In the genomic region with DNA sequence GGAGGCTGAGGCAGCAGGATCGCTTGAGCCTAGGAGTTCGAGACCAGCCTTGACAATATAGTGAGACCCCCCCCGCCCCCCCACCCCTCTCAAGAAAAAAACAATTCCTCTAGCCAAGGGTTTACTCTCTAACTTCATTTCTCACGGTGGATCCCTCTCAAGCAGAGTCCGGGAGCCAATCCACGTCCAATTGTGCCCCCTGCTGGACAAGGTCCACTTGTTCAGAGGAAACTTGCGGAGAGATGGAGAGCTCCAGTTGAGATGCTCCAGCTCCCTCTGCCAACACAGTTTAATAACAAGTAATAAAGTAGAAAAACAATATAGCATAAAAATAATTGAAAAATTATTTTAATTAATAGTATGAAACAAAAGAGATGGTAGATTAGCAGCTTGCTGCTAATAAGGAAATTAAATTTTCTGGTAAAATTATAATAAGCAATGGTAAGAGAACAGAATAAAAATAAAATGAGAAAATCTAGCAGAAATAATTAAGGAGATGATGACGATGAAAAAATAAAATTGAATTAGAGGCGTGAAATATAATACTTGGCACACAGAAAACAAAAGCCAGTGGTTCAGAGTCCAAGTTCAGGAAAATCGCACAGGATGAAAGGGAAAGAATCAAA, we compare ENCODE assay signal across 8 cellular contexts. TPM values are rescaled to one million over a fixed set of nuclear protein-coding genes. Genes with fewer than 3 reads are reported as not detected.
A peak's percentile ranks its signal among the peaks of the same experiment; 100 is the strongest.
DNase-seq lines count a peak whose midpoint lies in the region; ATAC-seq and TF ChIP-seq lines count a peak whose summit lies in the region.

No MANE protein-coding gene starts in this region.

- no peak overlapping the region for H3K9ac ChIP-seq in DND-41 (ENCODE audit: low read depth, low read length)

- DNase-seq in DND-41, result peak; percentile 70
- DNase-seq in KBM-7, result peak; percentile 84
- DNase-seq in SHP77 (lab: John Stamatoyannopoulos, UW), result peak; percentile 76 to 81
- DNase-seq in activated naive CD8-positive, alpha-beta T cell treated with anti-CD3 and anti-CD28 coated beads, Interleukin-2, amount 50 U/mL, for 16 hours (ENCODE audit: low read depth, low spot score), result peak; percentile 4
- DNase-seq in left cardiac atrium, result peak; percentile 78
- peak; percentile 67 for DNase-seq in retina

- no peaks in the 10 kb centered on the region for H4K20me1 ChIP-seq in DND-41 (ENCODE audit: insufficient read depth, low read length)

- peaks cover 6% of the 10 kb centered on the region; the same call in 1 of the 2 replicates for H3K4me1 ChIP-seq in DND-41 (ENCODE audit: insufficient read depth, low read length)

- H3K79me2 ChIP-seq in DND-41 (ENCODE audit: insufficient read depth, low read length), result no peaks in the 10 kb centered on the region

- no peak overlapping the region for H3K4me2 ChIP-seq in DND-41 (ENCODE audit: insufficient read depth, low read length)

- in situ Hi-C loops in KBM-7 (cut with MboI; ENCODE audit: low pct_unique_long_range_greater_than_20kb, low sequenced_read_pairs), result no loop called here

- H3K4me3 ChIP-seq in DND-41 (ENCODE audit: low read depth in 1 of 2, low read length in 2 of 2), result no peak overlapping the region

- intact Hi-C loops in left cardiac atrium (cut with DNase I), result no loop called here

- ATAC-seq in DND-41 (ENCODE audit: insufficient read depth, low read depth), result peak; percentile 64; the same call in 2 of the 3 replicates
- ATAC-seq in left cardiac atrium, result peak in 1 of 2 donors; percentile 67
- ATAC-seq in HG03520 (IDR thresholded peaks at IDR 0.05; ENCODE audit: unreplicated experiment), result no peak
- no peak for ATAC-seq in HG03039 (IDR thresholded peaks at IDR 0.05; ENCODE audit: unreplicated experiment)

- no peak overlapping the region for H3K27ac ChIP-seq in DND-41 (ENCODE audit: low read length)

- no peak overlapping the region for H2AFZ ChIP-seq in DND-41 (ENCODE audit: low read depth, low read length)

- H3K36me3 ChIP-seq in DND-41 (ENCODE audit: insufficient read depth, low read length), result no peaks in the 10 kb centered on the region

- TF ChIP-seq CTCF in DND-41 (IDR thresholded peaks at IDR 0.05; ENCODE audit: borderline replicate concordance, extremely low read depth, low read length, poor library complexity, severe bottlenecking), result peak; percentile 75

- H3K9me3 ChIP-seq in DND-41 (ENCODE audit: insufficient read depth, low read length, severe bottlenecking), result no peaks in the 10 kb centered on the region

- H3K27me3 ChIP-seq in DND-41 (ENCODE audit: insufficient read depth, low read length, poor library complexity), result no peaks in the 10 kb centered on the region

RNA-seq across cellular contexts. Expression of a gene that starts 14.5 kb away (rescaled TPM):
- 1 to 10 TPM; 1.2 to 4.2 TPM for total RNA-seq in left cardiac atrium

RNA-seq across cellular contexts. Expression of a gene that starts 30.9 kb away (rescaled TPM):
- under 1 TPM; 0.71 to 0.81 TPM for total RNA-seq in left cardiac atrium

RNA-seq across cellular contexts. Expression of a gene that starts 32.0 kb away (rescaled TPM):
- total RNA-seq in left cardiac atrium, result 10 to 100 TPM; 11.7 to 17.1 TPM

Comparison
In these comparisons a context has a peak if more than half of its experiments do, and no peak if none do; other contexts are left out.
1. DNase-seq: peak in every context shown above with its lines; median percentile 84 in KBM-7; 78 in SHP77; 78 in left cardiac atrium; 70 in DND-41; 67 in retina; 4 in activated naive CD8-positive, alpha-beta T cell treated with anti-CD3 and anti-CD28 coated beads, Interleukin-2, amount 50 U/mL, for 16 hours.